In the genomic region with DNA sequence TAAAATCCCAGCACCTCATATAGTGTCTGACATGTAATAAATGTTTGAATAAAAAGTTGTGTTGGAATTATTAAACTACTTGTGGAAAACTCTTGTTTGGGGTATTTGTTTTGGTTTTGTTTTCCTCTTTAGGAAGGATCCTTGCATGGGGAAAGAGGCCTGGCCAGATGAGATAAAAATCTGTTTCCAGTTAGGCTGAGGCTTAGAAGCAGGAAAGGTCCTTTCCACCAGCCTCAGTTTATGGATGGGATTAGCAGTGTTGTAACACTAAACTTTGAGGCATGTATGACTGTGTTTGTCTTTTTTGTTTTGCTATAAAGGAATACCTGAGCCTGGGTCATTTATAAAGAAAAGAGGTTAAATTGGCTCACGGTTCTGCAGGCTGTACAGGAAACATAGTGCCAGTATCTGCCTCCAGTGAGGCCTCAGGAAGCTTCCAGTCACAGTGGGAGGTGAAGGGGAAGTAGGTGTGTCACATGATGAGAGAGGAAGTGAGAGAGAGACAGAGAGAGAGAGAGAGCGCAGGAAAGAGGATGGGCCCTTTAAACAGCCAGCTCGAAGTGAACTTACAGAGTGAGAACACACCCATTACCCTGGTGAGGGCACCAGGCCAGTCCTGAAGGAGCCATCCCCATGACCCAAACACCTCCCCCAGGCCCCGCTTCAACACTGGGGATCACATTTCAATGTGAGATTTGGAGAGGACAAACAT, we compare ENCODE assay signal across 17 cellular contexts. TPM values are rescaled to one million over a fixed set of nuclear protein-coding genes. Genes with fewer than 3 reads are reported as not detected.
DNase-seq lines count a peak whose midpoint lies in the region; ATAC-seq and TF ChIP-seq lines count a peak whose summit lies in the region.
"Had no signal": no experiment of that assay in that cellular context is flagged by ENCODE, and none has a peak within 500 bp of the region (broad histone marks: within the 10 kb centered on the region; RNA-seq: fewer than 3 reads in every experiment).

No MANE protein-coding gene starts in this region.

- CTCF ChIA-PET in RWPE1 (lab: Yijun Ruan, JAX), result interaction anchor here (0.6 kb wide), 1 partner anchor 431 kb away, joined by 3 read pairs; no protein-coding TSS in a partner anchor

- TF ChIP-seq EP300 in Ishikawa (IDR thresholded peaks at IDR 0.05; ENCODE audit: borderline replicate concordance), result no peak

- no peak overlapping the region for H3K27ac ChIP-seq in Karpas-422 (ENCODE audit: low read length)
- H3K27ac ChIP-seq in right cardiac atrium (ENCODE audit: low read length), result no peak overlapping the region
- no peak overlapping the region for H3K27ac ChIP-seq in RWPE1
- H3K27ac ChIP-seq: BLaER1 treated with 17β-estradiol and CSF1 and Interleukin-3, amounts not matched to agents 10 nM and 100 nM; foreskin keratinocyte; psoas muscle had no signal

- H3K9me3 ChIP-seq in mucosa of descending colon, result no peaks in the 10 kb centered on the region
- H3K9me3 ChIP-seq in Karpas-422 (ENCODE audit: low read length), result no peaks in the 10 kb centered on the region
- H3K9me3 ChIP-seq in right cardiac atrium (ENCODE audit: control insufficient read depth, low read length), result no peaks in the 10 kb centered on the region
- H3K9me3 ChIP-seq: psoas muscle, tibial nerve had no signal

- H3K36me3 ChIP-seq in mucosa of descending colon (ENCODE audit: low read depth), result no peaks in the 10 kb centered on the region
- H3K36me3 ChIP-seq in Karpas-422 (ENCODE audit: insufficient read depth, low read length), result no peaks in the 10 kb centered on the region
- H3K36me3 ChIP-seq: tibial nerve had no signal

- no peak overlapping the region for H2AFZ ChIP-seq in Karpas-422 (ENCODE audit: low read length)

- intact Hi-C loops in mucosa of descending colon (cut with DNase I, micrococcal nuclease) (no loop called here), right cardiac atrium (cut with DNase I) (no loop called here)

- H3K9me2 ChIP-seq in Karpas-422 (replicated peaks; ENCODE audit: insufficient read depth, low read length), result no peaks in the 10 kb centered on the region

- no peaks in the 10 kb centered on the region for H4K20me1 ChIP-seq in Karpas-422 (ENCODE audit: insufficient read depth, low read depth, low read length)
- H4K20me1 ChIP-seq: BLaER1 treated with 17β-estradiol and CSF1 and Interleukin-3, amounts not matched to agents 10 nM and 100 nM had no signal

- H3K4me3 ChIP-seq in AG10803 (ENCODE audit: low read length) (no peak overlapping the region), mucosa of descending colon (no peak overlapping the region), Karpas-422 (ENCODE audit: low read length) (no peak overlapping the region), right cardiac atrium (ENCODE audit: low read length) (no peak overlapping the region)
- H3K4me3 ChIP-seq: BLaER1 treated with 17β-estradiol and CSF1 and Interleukin-3, amounts not matched to agents 10 nM and 100 nM; psoas muscle; tibial nerve had no signal

- H3K4me1 ChIP-seq in mucosa of descending colon (ENCODE audit: low read depth), result peaks cover 12% of the 10 kb centered on the region
- H3K4me1 ChIP-seq in Karpas-422 (ENCODE audit: low read length), result no peaks in the 10 kb centered on the region
- peaks cover 2% of the 10 kb centered on the region for H3K4me1 ChIP-seq in right cardiac atrium (ENCODE audit: control insufficient read depth, insufficient read depth, low read length)
- H3K4me1 ChIP-seq: foreskin keratinocyte, psoas muscle had no signal

- POLR2A ChIA-PET in RWPE1 (lab: Yijun Ruan, JAX; ENCODE audit: low non-redundant PET), result no interaction called here

- H3K4me2 ChIP-seq in Karpas-422 (ENCODE audit: low read depth, low read length, poor library complexity, severe bottlenecking), result no peak overlapping the region

- 77% methylated on average over 4 of the region's 4 CpGs for WGBS in right cardiac atrium

- TF ChIP-seq RAD21 in Ishikawa (IDR thresholded peaks at IDR 0.05; ENCODE audit: low read depth), result no peak

- DNase-seq in AG10803 (ENCODE audit: low read depth) (peak; percentile 71), amniotic epithelial cell (ENCODE audit: low read depth) (peak; percentile 31), mucosa of descending colon (no peak), Karpas-422 (no peak), right cardiac atrium (no peak), DMS79 treated with DMSO at 0.1 percent for 48 hours (lab: John Stamatoyannopoulos, UW) (no peak), RWPE1 (ENCODE audit: low spot score) (no peak)
- DNase-seq: activated CD4-positive, alpha-beta T cell treated with anti-CD3 and anti-CD28 coated beads for 36 hours; activated T-cell treated with anti-CD3 and anti-CD28 coated beads, Interleukin-2, amount 50 U/mL, for 4 hours; EL; foreskin keratinocyte; midbrain; NCI-H1436; psoas muscle had no signal

- H3K27me3 ChIP-seq in Karpas-422 (ENCODE audit: low read length) (no peaks in the 10 kb centered on the region), right cardiac atrium (ENCODE audit: control insufficient read depth, insufficient read depth) (no peaks in the 10 kb centered on the region)
- H3K27me3 ChIP-seq: BLaER1 treated with 17β-estradiol and CSF1 and Interleukin-3, amounts not matched to agents 10 nM and 100 nM; foreskin keratinocyte; tibial nerve had no signal

- no peak for TF ChIP-seq CTCF in AG10803 (conservative IDR thresholded peaks at IDR 0.05; ENCODE audit: low read length)
- no peak for TF ChIP-seq CTCF in mucosa of descending colon (IDR thresholded peaks at IDR 0.05)
- no peak for TF ChIP-seq CTCF in RWPE1 (conservative IDR thresholded peaks at IDR 0.05; ENCODE audit: low read depth)

- H3K9ac ChIP-seq in Karpas-422 (ENCODE audit: low read length), result no peak overlapping the region
- H3K9ac ChIP-seq: BLaER1 treated with 17β-estradiol and CSF1 and Interleukin-3, amounts not matched to agents 10 nM and 100 nM had no signal

- ATAC-seq in mucosa of descending colon (peak; percentile 29), right cardiac atrium (no peak)
- ATAC-seq: activated CD4-positive, alpha-beta T cell treated with anti-CD3 and anti-CD28 coated beads for 36 hours; activated T-cell treated with anti-CD3 and anti-CD28 coated beads, Interleukin-2, amount 50 U/mL, for 4 hours; foreskin keratinocyte; psoas muscle had no signal

- no peaks in the 10 kb centered on the region for H3K79me2 ChIP-seq in Karpas-422 (ENCODE audit: low read length)

TF ChIP-seq in Ishikawa, 13 proteins besides CTCF, POLR2A, EP300 and RAD21:
- TF ChIP-seq EGR1 (IDR thresholded peaks at IDR 0.05), result no peak
- no peak for TF ChIP-seq FOXM1 (IDR thresholded peaks at IDR 0.05; ENCODE audit: borderline replicate concordance, low read depth)
- TF ChIP-seq, protein P1, sequence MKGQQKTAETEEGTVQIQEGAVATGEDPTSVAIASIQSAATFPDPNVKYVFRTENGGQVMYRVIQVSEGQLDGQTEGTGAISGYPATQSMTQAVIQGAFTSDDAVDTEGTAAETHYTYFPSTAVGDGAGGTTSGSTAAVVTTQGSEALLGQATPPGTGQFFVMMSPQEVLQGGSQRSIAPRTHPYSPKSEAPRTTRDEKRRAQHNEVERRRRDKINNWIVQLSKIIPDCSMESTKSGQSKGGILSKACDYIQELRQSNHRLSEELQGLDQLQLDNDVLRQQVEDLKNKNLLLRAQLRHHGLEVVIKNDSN (IDR thresholded peaks at IDR 0.05), result 0 out of 2 replicates have a peak, but pooled peaks have one; percentile 3
- TF ChIP-seq, protein P2, sequence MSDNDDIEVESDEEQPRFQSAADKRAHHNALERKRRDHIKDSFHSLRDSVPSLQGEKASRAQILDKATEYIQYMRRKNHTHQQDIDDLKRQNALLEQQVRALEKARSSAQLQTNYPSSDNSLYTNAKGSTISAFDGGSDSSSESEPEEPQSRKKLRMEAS (IDR thresholded peaks at IDR 0.05), result no peak

RNA-seq across cellular contexts. Expression of a gene that starts 21.6 kb away (rescaled TPM):
- total RNA-seq in mucosa of descending colon, result 10 to 100 TPM; 35.2 to 59.5 (median 35.6) TPM
- 1.7 and 2.1 TPM in 2 replicates for total RNA-seq in Karpas-422 (2014; rRNA removed; shearing (Covaris generic); ENCODE audit: low replicate concordance)
- total RNA-seq in right cardiac atrium, result 10 to 100 TPM in 2 of 4 donors, 1 to 10 TPM in 2; 8.8 to 10.6 (median 9.6) TPM
- polyA plus RNA-seq in right cardiac atrium, result 8.7 TPM

Comparison
In these comparisons a context has a peak if more than half of its experiments do, and no peak if none do; other contexts are left out.
1. DNase-seq: peak in AG10803 (single experiment) and amniotic epithelial cell (single experiment); none in mucosa of descending colon (0 of 3), Karpas-422 (single experiment), right cardiac atrium (0 of 3), DMS79 treated with DMSO at 0.1 percent for 48 hours (single experiment) and RWPE1 (single experiment).